Comparison of ENCODE assay signal across 8 cellular contexts in the genomic region with DNA sequence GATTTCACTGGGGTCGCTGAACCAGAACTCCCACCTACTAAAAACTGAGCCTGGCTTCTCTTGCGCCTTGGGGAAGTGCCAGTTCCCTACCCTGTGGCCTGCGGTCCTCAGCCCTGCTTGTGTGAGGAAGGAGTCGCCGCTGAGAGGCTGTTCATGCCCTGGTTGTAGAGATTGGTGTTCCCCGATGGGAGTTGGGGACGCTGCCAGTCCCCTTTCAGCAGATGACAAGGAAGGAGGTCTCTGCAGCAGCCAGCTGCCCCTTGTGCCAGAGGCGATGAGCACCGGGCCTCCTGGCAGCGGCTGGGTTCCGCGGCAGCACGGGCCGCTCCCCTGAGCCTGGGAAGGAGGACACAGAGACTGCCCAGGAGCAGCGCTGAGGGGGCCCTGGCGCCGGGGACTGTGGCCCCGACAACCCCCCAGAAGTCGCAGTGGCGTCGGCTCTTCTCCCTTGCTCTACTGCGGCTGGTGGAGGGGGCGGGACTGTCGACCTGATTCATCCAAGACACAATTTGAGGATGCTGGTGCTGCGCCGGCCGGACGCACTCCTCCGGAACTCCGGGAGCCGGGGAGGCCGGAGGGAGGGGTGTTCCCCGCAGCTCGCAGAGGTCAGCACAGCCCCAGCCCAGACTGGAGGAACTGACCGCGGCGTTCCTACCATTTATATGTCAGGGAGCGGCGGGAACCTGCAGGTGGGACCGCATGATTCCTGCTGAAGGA. TPM values are rescaled to one million over a fixed set of nuclear protein-coding genes. Genes with fewer than 3 reads are reported as not detected.
DNase-seq lines count a peak whose midpoint lies in the region; ATAC-seq and TF ChIP-seq lines count a peak whose summit lies in the region.

No MANE protein-coding gene starts in this region.

- peaks cover 40% of the 10 kb centered on the region for H3K4me1 Mint-ChIP-seq in CD4-positive, alpha-beta T cell (ENCODE audit: low read depth)
- peaks cover 44% of the 10 kb centered on the region for H3K4me1 Mint-ChIP-seq in activated T-helper 2 cell treated with anti-CD3 and anti-CD28 coated beads, Interferon-gamma antibody, Interleukin-2, Interleukin-4, amounts not matched to agents 10 μg/mL and 5 μg/mL and 100 μg/mL, durations not matched to agents 14 hours and 24 hours and 36 hours (ENCODE audit: low read depth)

- no peaks in the 10 kb centered on the region for H3K9me3 ChIP-seq in CD4-positive, alpha-beta T cell (ENCODE audit: control insufficient read depth, low read length)
- no peaks in the 10 kb centered on the region for H3K9me3 ChIP-seq in skeletal muscle tissue (ENCODE audit: control insufficient read depth in 3 of 3, low read length in 3 of 3)

- peak overlapping the region; percentile 73 for H3K4me3 Mint-ChIP-seq in CD4-positive, alpha-beta T cell
- H3K4me3 Mint-ChIP-seq in activated T-helper 2 cell treated with anti-CD3 and anti-CD28 coated beads, Interferon-gamma antibody, Interleukin-2, Interleukin-4, amounts not matched to agents 10 μg/mL and 5 μg/mL and 100 μg/mL, durations not matched to agents 14 hours and 24 hours and 36 hours (ENCODE audit: low read depth): peak overlapping the region; percentile 9

- H3K9me3 Mint-ChIP-seq in CD4-positive, alpha-beta T cell: no peaks in the 10 kb centered on the region
- H3K9me3 Mint-ChIP-seq in activated T-helper 2 cell treated with anti-CD3 and anti-CD28 coated beads, Interferon-gamma antibody, Interleukin-2, Interleukin-4, amounts not matched to agents 10 μg/mL and 5 μg/mL and 100 μg/mL, durations not matched to agents 14 hours and 24 hours and 36 hours: no peaks in the 10 kb centered on the region

- peak overlapping the region; percentile 36 to 74 (median 51) for H3K9ac ChIP-seq in skeletal muscle tissue (ENCODE audit: low read depth in 1 of 3, low read length in 3 of 3)

- H3K27me3 Mint-ChIP-seq in CD4-positive, alpha-beta T cell: no peaks in the 10 kb centered on the region
- H3K27me3 Mint-ChIP-seq in activated T-helper 2 cell treated with anti-CD3 and anti-CD28 coated beads, Interferon-gamma antibody, Interleukin-2, Interleukin-4, amounts not matched to agents 10 μg/mL and 5 μg/mL and 100 μg/mL, durations not matched to agents 14 hours and 24 hours and 36 hours (ENCODE audit: low read depth): no peaks in the 10 kb centered on the region

- H3K36me3 ChIP-seq in skeletal muscle tissue (ENCODE audit: control insufficient read depth in 3 of 3, insufficient read depth in 3 of 3, low read length in 3 of 3): no peaks in the 10 kb centered on the region

- ATAC-seq in CD4-positive, alpha-beta T cell (ENCODE audit: poor library complexity): no peak
- ATAC-seq in HG02763 (IDR thresholded peaks at IDR 0.05; ENCODE audit: unreplicated experiment) (peak; percentile 10), Right ventricle myocardium superior (ENCODE audit: poor library complexity) (peak; percentile 75)

- CTCF ChIA-PET in CD4-positive, alpha-beta T cell (lab: Charles Lee): interaction anchor here (0.9 to 4.6 kb wide), 4 partner anchors 8 to 200 kb away, joined by 3 to 27 read pairs (median 4); no protein-coding TSS in a partner anchor

- H3K27me3 ChIP-seq in CD4-positive, alpha-beta T cell (ENCODE audit: control insufficient read depth, insufficient read depth, low read length): no peaks in the 10 kb centered on the region
- H3K27me3 ChIP-seq in skeletal muscle tissue (ENCODE audit: control insufficient read depth in 3 of 3, insufficient read depth in 3 of 3, low read length in 3 of 3): peaks cover 0 to 8% (median 4%) of the 10 kb centered on the region in 3 donors

- H3K27ac Mint-ChIP-seq in CD4-positive, alpha-beta T cell: peak overlapping the region; percentile 66
- H3K27ac Mint-ChIP-seq in activated T-helper 2 cell treated with anti-CD3 and anti-CD28 coated beads, Interferon-gamma antibody, Interleukin-2, Interleukin-4, amounts not matched to agents 10 μg/mL and 5 μg/mL and 100 μg/mL, durations not matched to agents 14 hours and 24 hours and 36 hours: peak overlapping the region; percentile 42

- no peak for TF ChIP-seq CTCF in CD4-positive, alpha-beta T cell (IDR thresholded peaks at IDR 0.05)

- H3K4me3 ChIP-seq in skeletal muscle tissue (ENCODE audit: low read length in 3 of 3): peak overlapping the region; percentile 56 to 65 (median 61)

- no peaks in the 10 kb centered on the region for H3K36me3 Mint-ChIP-seq in CD4-positive, alpha-beta T cell (ENCODE audit: low read depth)
- no peaks in the 10 kb centered on the region for H3K36me3 Mint-ChIP-seq in activated T-helper 2 cell treated with anti-CD3 and anti-CD28 coated beads, Interferon-gamma antibody, Interleukin-2, Interleukin-4, amounts not matched to agents 10 μg/mL and 5 μg/mL and 100 μg/mL, durations not matched to agents 14 hours and 24 hours and 36 hours (ENCODE audit: low read depth)

- intact Hi-C loops in CD4-positive, alpha-beta T cell (cut with DNase I, micrococcal nuclease): no loop called here
- intact Hi-C loops in activated T-helper 2 cell treated with anti-CD3 and anti-CD28 coated beads, Interferon-gamma antibody, Interleukin-2, Interleukin-4, amounts not matched to agents 10 μg/mL and 5 μg/mL and 100 μg/mL, durations not matched to agents 14 hours and 24 hours and 36 hours (cut with micrococcal nuclease): loop anchor here (2.0 kb wide), 2 partner anchors 39 to 77 kb away; no protein-coding TSS in a partner anchor
- intact Hi-C loops in Right ventricle myocardium superior (cut with DNase I): no loop called here

- peaks cover 16 to 20% (median 20%) of the 10 kb centered on the region in 3 donors for H3K4me1 ChIP-seq in skeletal muscle tissue (ENCODE audit: control insufficient read depth in 3 of 3, insufficient read depth in 3 of 3, low read length in 3 of 3)

- DNase-seq in CD4-positive, alpha-beta T cell: peak in 1 of 10 experiments; percentile 11
- no peak for DNase-seq in activated T-helper 2 cell treated with anti-CD3 and anti-CD28 coated beads, Interferon-gamma antibody, Interleukin-2, Interleukin-4, amounts not matched to agents 10 μg/mL and 5 μg/mL and 100 μg/mL, durations not matched to agents 14 hours and 24 hours and 36 hours (ENCODE audit: low spot score)
- DNase-seq in Right ventricle myocardium superior (peak; percentile 90), NCI-H128 (lab: John Stamatoyannopoulos, UW; ENCODE audit: unreplicated experiment) (no peak), NCI-H524 treated with DMSO at 0.1 percent for 48 hours (lab: John Stamatoyannopoulos, UW) (no peak)
- DNase-seq in activated effector memory CD4-positive, alpha-beta T cell treated with anti-CD3 and anti-CD28 coated beads, Interleukin-2, amount 50 U/mL, for 16 hours: no peak

- H3K27ac ChIP-seq in CD4-positive, alpha-beta T cell (ENCODE audit: low read depth, low read length): no peak overlapping the region
- peak overlapping the region; percentile 68 for H3K27ac ChIP-seq in skeletal muscle tissue (ENCODE audit: low read depth, low read length)

- POLR2A ChIA-PET in CD4-positive, alpha-beta T cell (lab: Charles Lee): interaction anchor here (0.6 to 2.6 kb wide), 7 partner anchors 8 to 146 kb away, joined by 3 to 28 read pairs (median 5); no protein-coding TSS in a partner anchor

RNA-seq across cellular contexts. Expression of a gene that starts 12.0 kb away (rescaled TPM):
- not detected for total RNA-seq in CD4-positive, alpha-beta T cell
- total RNA-seq in activated T-helper 2 cell treated with anti-CD3 and anti-CD28 coated beads, Interferon-gamma antibody, Interleukin-2, Interleukin-4, amounts not matched to agents 10 μg/mL and 5 μg/mL and 100 μg/mL, durations not matched to agents 14 hours and 24 hours and 36 hours: not detected in 2 replicates
- total RNA-seq in Right ventricle myocardium superior: 3.3 TPM
- total RNA-seq in skeletal muscle tissue: 0.52 TPM

RNA-seq across cellular contexts. Expression of a gene that starts 12.0 kb away (rescaled TPM):
- not detected for total RNA-seq in CD4-positive, alpha-beta T cell
- 0.23 and 0.30 TPM in 2 replicates for total RNA-seq in activated T-helper 2 cell treated with anti-CD3 and anti-CD28 coated beads, Interferon-gamma antibody, Interleukin-2, Interleukin-4, amounts not matched to agents 10 μg/mL and 5 μg/mL and 100 μg/mL, durations not matched to agents 14 hours and 24 hours and 36 hours
- 0.89 TPM for total RNA-seq in Right ventricle myocardium superior
- total RNA-seq in skeletal muscle tissue: 1.6 TPM

RNA-seq across cellular contexts. Expression of a gene that starts 41.7 kb away (rescaled TPM):
- total RNA-seq in CD4-positive, alpha-beta T cell: 10 to 100 TPM; 21.0 to 22.1 TPM
- total RNA-seq in activated T-helper 2 cell treated with anti-CD3 and anti-CD28 coated beads, Interferon-gamma antibody, Interleukin-2, Interleukin-4, amounts not matched to agents 10 μg/mL and 5 μg/mL and 100 μg/mL, durations not matched to agents 14 hours and 24 hours and 36 hours: 4.3 and 4.7 TPM in 2 replicates
- 5.6 TPM for total RNA-seq in Right ventricle myocardium superior
- under 0.01 TPM for total RNA-seq in skeletal muscle tissue
